In genomic region chr18:44935455-44935854, GRCh38 we compare ENCODE assay signal across 20 cellular contexts.
DNase-seq lines count a peak whose midpoint lies in the region; ATAC-seq, FAIRE-seq and TF ChIP-seq lines count a peak whose summit lies in the region.
"Had no signal": no experiment of that assay in that cellular context is flagged by ENCODE, and none has a peak within 500 bp of the region (broad histone marks: within the 10 kb centered on the region; RNA-seq: fewer than 3 reads in every experiment).

No MANE protein-coding gene starts in this region.

- H3K27me3 Mint-ChIP-seq in neural crest cell (ENCODE audit: low read depth), result no peaks in the 10 kb centered on the region

- H3K4me1 Mint-ChIP-seq in neural crest cell, result peaks cover 21% of the 10 kb centered on the region
- H3K4me1 Mint-ChIP-seq: CD4-positive, CD25-positive, alpha-beta regulatory T cell had no signal

- H3K9me3 Mint-ChIP-seq in neural crest cell, result peaks cover 12% of the 10 kb centered on the region

- no peak overlapping the region for H3K27ac ChIP-seq in HEK293 (ENCODE audit: extremely low read depth, low read depth, low read length)
- H3K27ac ChIP-seq in small intestine (ENCODE audit: low read depth in 1 of 2, low read length in 1 of 2), result no peak overlapping the region
- H3K27ac ChIP-seq: GM23248, HL-60 had no signal

- peak; percentile 26 for DNase-seq in left kidney (ENCODE audit: low read depth, low spot score)
- DNase-seq in neural crest cell (ENCODE audit: low read depth, low spot score), result no peak
- no peak for DNase-seq in small intestine
- no peak for DNase-seq in NAMALWA (ENCODE audit: low spot score)
- DNase-seq: ACHN; BE2C; C1 segment of cervical spinal cord; CD4-positive, CD25-positive, alpha-beta regulatory T cell; CD8-positive, alpha-beta memory T cell; COR-L47; DMS 273 treated with DMSO at 0.1 percent for 48 hours; DMS53; GDM1 had no signal

- CTCF ChIA-PET in HEK293 (lab: Yijun Ruan, JAX), result interaction anchor here (0.7 to 1.4 kb wide), 3 partner anchors 10 to 451 kb away, joined by 3 read pairs; no protein-coding TSS in a partner anchor

- H3K36me3 ChIP-seq in HEK293 (ENCODE audit: control insufficient read depth in 2 of 2, insufficient read depth in 1 of 2, low read length in 2 of 2) (no peaks in the 10 kb centered on the region), small intestine (ENCODE audit: control insufficient read depth in 2 of 2, insufficient read depth in 2 of 2, low read length in 2 of 2) (no peaks in the 10 kb centered on the region)
- H3K36me3 ChIP-seq: BE2C, HAP-1 had no signal

- H3K9me3 ChIP-seq in HEK293 (ENCODE audit: control insufficient read depth, insufficient read depth, low read depth, low read length) (no peaks in the 10 kb centered on the region), small intestine (ENCODE audit: control insufficient read depth, low read depth) (no peaks in the 10 kb centered on the region)
- H3K9me3 ChIP-seq: BE2C, HAP-1 had no signal

- H3K4me1 ChIP-seq in HEK293 (ENCODE audit: control insufficient read depth, insufficient read depth, low read length), result peaks cover 16% of the 10 kb centered on the region
- peaks cover 2 to 5% of the 10 kb centered on the region in 2 donors for H3K4me1 ChIP-seq in small intestine (ENCODE audit: control insufficient read depth in 2 of 2, insufficient read depth in 1 of 2, low read depth in 1 of 2, low read length in 1 of 2)
- H3K4me1 ChIP-seq: BE2C, HAP-1 had no signal

- H3K36me3 Mint-ChIP-seq in neural crest cell (ENCODE audit: low read depth), result peaks cover 28% of the 10 kb centered on the region
- H3K36me3 Mint-ChIP-seq: CD4-positive, CD25-positive, alpha-beta regulatory T cell had no signal

- no peak for ATAC-seq in GM18867 (IDR thresholded peaks at IDR 0.05; ENCODE audit: unreplicated experiment)

- H3K27me3 ChIP-seq in small intestine (ENCODE audit: control insufficient read depth in 2 of 2, insufficient read depth in 2 of 2, low read length in 2 of 2), result no peaks in the 10 kb centered on the region
- H3K27me3 ChIP-seq: BE2C had no signal

- FAIRE-seq in small intestine (lab: Jason Lieb, UNC), result no peak
- FAIRE-seq: A204.1, GM12892 had no signal

- H3K4me3 ChIP-seq in HEK293 (ENCODE audit: low read depth, low read length) (no peak overlapping the region), small intestine (ENCODE audit: low read depth in 1 of 2, low read length in 2 of 2) (no peak overlapping the region)
- H3K4me3 ChIP-seq: GM23248, HAP-1 had no signal

- peak overlapping the region; percentile 31 for H3K27ac Mint-ChIP-seq in neural crest cell (ENCODE audit: unreplicated experiment)
- H3K27ac Mint-ChIP-seq: CD4-positive, CD25-positive, alpha-beta regulatory T cell; CD8-positive, alpha-beta memory T cell had no signal

- POLR2A ChIA-PET in HEK293 (lab: Yijun Ruan, JAX), result no interaction called here

- no peak overlapping the region for H3K4me3 Mint-ChIP-seq in neural crest cell
- H3K4me3 Mint-ChIP-seq: CD4-positive, CD25-positive, alpha-beta regulatory T cell; CD8-positive, alpha-beta memory T cell had no signal

- TF ChIP-seq CTCF in HEK293 (tag by site-specific recombination; IDR thresholded peaks at IDR 0.05) (no peak), neural crest cell (conservative IDR thresholded peaks at IDR 0.05) (no peak)

TF ChIP-seq in HEK293, 187 proteins besides CTCF, POLR2A, EP300 and RAD21:
- TF ChIP-seq HOXA7 (CRISPR knock-in tag; IDR thresholded peaks at IDR 0.05; ENCODE audit: borderline replicate concordance), result no peak
- no peak for TF ChIP-seq ZNF791 (tag by site-specific recombination; IDR thresholded peaks at IDR 0.05)
- TF ChIP-seq ZBTB20 (tag by site-specific recombination; IDR thresholded peaks at IDR 0.05), result 0 out of 2 replicates have a peak, but pooled peaks have one; percentile 18
